Comparison of ENCODE assay signal across 13 cellular contexts in genomic region chr1:215888159-215888558, GRCh38.
A peak's percentile ranks its signal among the peaks of the same experiment; 100 is the strongest.
DNase-seq lines count a peak whose midpoint lies in the region; ATAC-seq, FAIRE-seq and TF ChIP-seq lines count a peak whose summit lies in the region.
"Had no signal": no experiment of that assay in that cellular context is flagged by ENCODE, and none has a peak within 500 bp of the region (broad histone marks: within the 10 kb centered on the region; RNA-seq: fewer than 3 reads in every experiment).

No MANE protein-coding gene starts in this region.

- DNase-seq in DMS153 treated with DMSO at 0.1 percent for 48 hours (lab: John Stamatoyannopoulos, UW; ENCODE audit: unreplicated experiment) (peak; percentile 33), HCT116 (ENCODE audit: low read depth, low spot score) (no peak), SK-N-DZ (ENCODE audit: low spot score) (peak; percentile 4), HepG2 (ENCODE audit: low spot score) (no peak), C1 segment of cervical spinal cord (lab: John Stamatoyannopoulos, UW) (no peak), GF-D8 (lab: John Stamatoyannopoulos, UW) (no peak), omental fat pad (ENCODE audit: low spot score) (no peak)
- DNase-seq: NCI-H510A, T1000 had no signal

- ATAC-seq in HCT116 (peak; percentile 54; the same call in 1 of the 2 replicates), HepG2 (peak; percentile 73), omental fat pad (ENCODE audit: low FRiP score) (no peak)

- CTCF ChIA-PET in HCT116 (lab: Charles Lee) (no interaction called here), HepG2 (lab: Yijun Ruan, JAX; ENCODE audit: low intra/inter-chr PET ratio, low total read pairs) (no interaction called here)

- H3K4me2 ChIP-seq in HCT116 (ENCODE audit: low read length): no peak overlapping the region
- H3K4me2 ChIP-seq in HepG2 (ENCODE audit: low read depth, low read length): no peak overlapping the region
- H3K4me2 ChIP-seq: smooth muscle cell had no signal

- intact Hi-C loops in HCT116 (cut with micrococcal nuclease): no loop called here
- intact Hi-C loops in HepG2 (cut with micrococcal nuclease; ENCODE audit: unreplicated experiment): loop anchor here (1.0 kb wide), 1 partner anchor 231 kb away; no protein-coding TSS in a partner anchor

- in situ Hi-C loops in HepG2 (cut with HindIII; ENCODE audit: extremely low pct_ligation_motif_present, low pct_unique_long_range_greater_than_20kb): no loop called here

- H3K36me3 ChIP-seq in HCT116 (ENCODE audit: control insufficient read depth in 1 of 2, insufficient read depth in 2 of 2, low read length in 2 of 2) (no peaks in the 10 kb centered on the region), HepG2 (replicated peaks in 1 of 2; ENCODE audit: control insufficient read depth in 1 of 2, insufficient read depth in 2 of 2, low read length in 2 of 2) (no peaks in the 10 kb centered on the region)
- H3K36me3 ChIP-seq: esophagus muscularis mucosa had no signal

- TF ChIP-seq POLR2A in HCT116 (IDR thresholded peaks at IDR 0.05; ENCODE audit: borderline replicate concordance, extremely low read depth, insufficient read depth, insufficient read length) (no peak), HepG2 (IDR thresholded peaks at IDR 0.05; ENCODE audit: insufficient read depth in 1 of 2, low read depth in 2 of 2, low read length in 2 of 2) (no peak)

- no TSS peak for BruUV-seq in HCT116 (replicated peaks; lab: Mats Ljungman, UMichigan)
- BruUV-seq in HepG2 (replicated peaks; lab: Mats Ljungman, UMichigan): no TSS peak

- no peaks in the 10 kb centered on the region for H3K79me2 ChIP-seq in HCT116 (ENCODE audit: insufficient read depth, low read length)
- H3K79me2 ChIP-seq in HepG2 (ENCODE audit: insufficient read depth, low read length): no peaks in the 10 kb centered on the region

- no peaks in the 10 kb centered on the region for H3K9me3 ChIP-seq in HCT116 (ENCODE audit: control insufficient read depth in 1 of 2, insufficient read depth in 1 of 2, low read depth in 1 of 2, low read length in 2 of 2)
- no peaks in the 10 kb centered on the region for H3K9me3 ChIP-seq in HepG2 (ENCODE audit: low read length)
- H3K9me3 ChIP-seq: Caco-2, esophagus muscularis mucosa had no signal

- 4% methylated on average over 6 of the region's 6 CpGs for WGBS in HepG2 (ENCODE audit: low lambda C conversion rate)

- POLR2A ChIA-PET in HCT116 (lab: Charles Lee) (no interaction called here), HepG2 (lab: Yijun Ruan, JAX) (no interaction called here)

- FAIRE-seq in HepG2 (lab: Jason Lieb, UNC): peak; percentile 15

- H2AFZ ChIP-seq in HCT116 (ENCODE audit: low read depth, low read length, poor library complexity, severe bottlenecking) (no peak overlapping the region), HepG2 (ENCODE audit: low read length) (no peak overlapping the region)

- H3K9me2 ChIP-seq in HCT116 (ENCODE audit: insufficient read depth): no peaks in the 10 kb centered on the region

- no peaks in the 10 kb centered on the region for H3K4me1 ChIP-seq in HCT116 (ENCODE audit: control insufficient read depth in 1 of 2, insufficient read depth in 2 of 2, low read length in 2 of 2)
- H3K4me1 ChIP-seq in HepG2 (ENCODE audit: insufficient read depth, low read length): no peaks in the 10 kb centered on the region

- RAD21 ChIA-PET in HCT116 (lab: Charles Lee; ENCODE audit: low non-redundant PET in 1 of 2, low total read pairs in 2 of 2, uncharacterized antibody in 2 of 2, unreplicated experiment in 2 of 2): no interaction called here

- TF ChIP-seq CTCF in HCT116 (IDR thresholded peaks at IDR 0.05 in 2 of 3, conservative IDR thresholded peaks at IDR 0.05 in 1 of 3; ENCODE audit: borderline replicate concordance in 1 of 3, insufficient read depth in 1 of 3, low read depth in 2 of 3, low read length in 2 of 3) (0 out of 6 replicates have a peak, but pooled peaks of 2 of the 3 experiments have one; percentile 5 to 8), HepG2 (CRISPR knock-in tag; IDR thresholded peaks at IDR 0.05) (peak; percentile 39), omental fat pad (IDR thresholded peaks at IDR 0.05) (no peak)

- H3K4me3 ChIP-seq in HCT116 (replicated peaks in 1 of 2; ENCODE audit: low read depth in 1 of 2, low read length in 2 of 2) (no peak overlapping the region), HepG2 (replicated peaks in 1 of 3; ENCODE audit: insufficient read depth in 1 of 3, low read depth in 2 of 3, low read length in 3 of 3) (no peak overlapping the region)
- H3K4me3 ChIP-seq: esophagus muscularis mucosa, lung, smooth muscle cell had no signal

- no peak overlapping the region for H3K9ac ChIP-seq in HCT116 (ENCODE audit: low read length)
- no peak overlapping the region for H3K9ac ChIP-seq in HepG2 (ENCODE audit: insufficient read depth, low read depth, low read length)

- no peak overlapping the region for H3K27ac ChIP-seq in HCT116 (ENCODE audit: low read depth, low read length)
- H3K27ac ChIP-seq in HepG2 (ENCODE audit: extremely low read length, insufficient read depth, low read length): no peak overlapping the region
- H3K27ac ChIP-seq: esophagus muscularis mucosa had no signal

- H4K20me1 ChIP-seq in HCT116 (ENCODE audit: insufficient read depth) (no peaks in the 10 kb centered on the region), HepG2 (ENCODE audit: insufficient read depth, low read length) (no peaks in the 10 kb centered on the region)

- TF ChIP-seq EP300 in HepG2 (IDR thresholded peaks at IDR 0.05; ENCODE audit: low read depth in 2 of 2, low read length in 2 of 2) (no peak), HepG2 (CRISPR knock-in tag; IDR thresholded peaks at IDR 0.05; ENCODE audit: borderline replicate concordance) (no peak)

- peaks cover 13% of the 10 kb centered on the region for H3K27me3 ChIP-seq in HCT116 (ENCODE audit: insufficient read depth, low read length)
- H3K27me3 ChIP-seq in HepG2 (ENCODE audit: control insufficient read depth in 1 of 2, insufficient read depth in 2 of 2, low read length in 2 of 2): no peaks in the 10 kb centered on the region
- H3K27me3 ChIP-seq: esophagus muscularis mucosa had no signal

- TF ChIP-seq RAD21 in HCT116 (IDR thresholded peaks at IDR 0.05; ENCODE audit: low read depth) (peak; percentile 36; the same call in 1 of the 2 replicates), HepG2 (CRISPR knock-in tag; IDR thresholded peaks at IDR 0.05) (no peak)

TF ChIP-seq in HCT116, 20 proteins besides CTCF, POLR2A, EP300 and RAD21 (continues in another document):
- TF ChIP-seq, protein P1, sequence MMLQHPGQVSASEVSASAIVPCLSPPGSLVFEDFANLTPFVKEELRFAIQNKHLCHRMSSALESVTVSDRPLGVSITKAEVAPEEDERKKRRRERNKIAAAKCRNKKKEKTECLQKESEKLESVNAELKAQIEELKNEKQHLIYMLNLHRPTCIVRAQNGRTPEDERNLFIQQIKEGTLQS (IDR thresholded peaks at IDR 0.05): no peak
- TF ChIP-seq SP1 (IDR thresholded peaks at IDR 0.05; ENCODE audit: low read depth): no peak
- TF ChIP-seq MAX (IDR thresholded peaks at IDR 0.05): no peak
- no peak for TF ChIP-seq EZH2phosphoT487 (IDR thresholded peaks at IDR 0.05; ENCODE audit: borderline replicate concordance)
- TF ChIP-seq ELF1 (IDR thresholded peaks at IDR 0.05; ENCODE audit: borderline replicate concordance, low read depth): no peak
- TF ChIP-seq SIN3A (IDR thresholded peaks at IDR 0.05; ENCODE audit: low read depth): no peak

TF ChIP-seq in HepG2, 621 proteins besides CTCF, POLR2A, EP300 and RAD21:
- no peak for TF ChIP-seq ZNF367 (CRISPR knock-in tag; IDR thresholded peaks at IDR 0.05; ENCODE audit: borderline replicate concordance)
- TF ChIP-seq CBX1 (IDR thresholded peaks at IDR 0.05; ENCODE audit: low read depth): no peak
- TF ChIP-seq, protein P2, sequence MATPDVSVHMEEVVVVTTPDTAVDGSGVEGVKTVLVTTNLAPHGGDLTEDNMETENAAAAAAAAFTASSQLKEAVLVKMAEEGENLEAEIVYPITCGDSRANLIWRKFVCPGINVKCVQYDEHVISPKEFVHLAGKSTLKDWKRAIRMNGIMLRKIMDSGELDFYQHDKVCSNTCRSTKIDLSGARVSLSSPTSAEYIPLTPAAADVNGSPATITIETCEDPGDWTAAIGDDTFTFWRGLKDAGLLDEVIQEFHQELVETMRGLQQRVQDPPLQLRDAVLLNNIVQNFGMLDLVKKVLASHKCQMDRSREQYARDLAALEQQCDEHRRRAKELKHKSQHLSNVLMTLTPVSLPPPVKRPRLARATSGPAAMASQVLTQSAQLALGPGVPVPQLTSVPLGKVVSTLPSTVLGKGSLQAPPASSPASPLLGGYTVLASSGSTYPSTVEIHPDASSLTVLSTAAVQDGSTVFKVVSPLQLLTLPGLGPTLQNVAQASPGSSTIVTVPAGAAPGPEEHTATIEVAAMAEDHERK (CRISPR knock-in tag; IDR thresholded peaks at IDR 0.05; ENCODE audit: low read depth): no peak
- no peak for TF ChIP-seq TAF15 (IDR thresholded peaks at IDR 0.05; ENCODE audit: low read depth, low read length, poor library complexity, severe bottlenecking)
- TF ChIP-seq STAG1 (CRISPR knock-in tag; IDR thresholded peaks at IDR 0.05): peak; percentile 49
- no peak for TF ChIP-seq GABPB1 (CRISPR knock-in tag; IDR thresholded peaks at IDR 0.05)
- no peak for TF ChIP-seq NR1H2 (CRISPR knock-in tag; IDR thresholded peaks at IDR 0.05; ENCODE audit: borderline replicate concordance, low read depth)

Comparison
In these comparisons a context has a peak if more than half of its experiments do, and no peak if none do; other contexts are left out.
1. DNase-seq: peak in DMS153 treated with DMSO at 0.1 percent for 48 hours (single experiment) and SK-N-DZ (single experiment); none in HCT116 (single experiment), HepG2 (single experiment), C1 segment of cervical spinal cord (0 of 14), GF-D8 (single experiment) and omental fat pad (single experiment).
2. CTCF ChIP-seq: peak in HCT116 (2 of 3) and HepG2 (single experiment); none in omental fat pad (0 of 3).